ENCODE assay signal across 8 cellular contexts in genomic region chr7:140923358-140924006, GRCh38. TPM values are rescaled to one million over a fixed set of nuclear protein-coding genes. Genes with fewer than 3 reads are reported as not detected.
A peak's percentile ranks its signal among the peaks of the same experiment; 100 is the strongest.
DNase-seq lines count a peak whose midpoint lies in the region; ATAC-seq, FAIRE-seq and TF ChIP-seq lines count a peak whose summit lies in the region.

No MANE protein-coding gene starts in this region.

- WGBS in pancreas, 2 donors, result 1% methylated on average over 11 of the region's 11 CpGs

- peaks cover 14 to 35% (median 27%) of the 10 kb centered on the region in 3 donors for H3K4me1 ChIP-seq in pancreas

- no peaks in the 10 kb centered on the region for H3K27me3 ChIP-seq in pancreas

- intact Hi-C loops in pancreas (cut with DNase I), result no loop called here

- no peaks in the 10 kb centered on the region for H3K36me3 ChIP-seq in pancreas

- ATAC-seq in HG02840 (IDR thresholded peaks at IDR 0.05; ENCODE audit: low FRiP score, unreplicated experiment) (peak; percentile 10), pancreas (peak in 3 of 4 donors; percentile 20 to 38 (median 35)), HG02571 (IDR thresholded peaks at IDR 0.05; ENCODE audit: unreplicated experiment) (no peak)

- DNase-seq in GM12865 (ENCODE audit: low read depth) (peak; percentile 13), RKO (ENCODE audit: low spot score) (peak; percentile 56), fibroblast of villous mesenchyme (ENCODE audit: low read depth) (peak; percentile 14), pancreas (peak in 3 of 6 donors; percentile 3 to 22 (median 12)), GM10266 (ENCODE audit: extremely low spot score) (no peak), MV-4-11 (lab: John Stamatoyannopoulos, UW) (no peak)

- TF ChIP-seq CTCF in GM12865 (IDR thresholded peaks at IDR 0.05; ENCODE audit: insufficient read depth, low read depth, low read length, missing control alignments) (no peak), fibroblast of villous mesenchyme (IDR thresholded peaks at IDR 0.05; ENCODE audit: insufficient read depth, low read depth, low read length) (no peak), pancreas (IDR thresholded peaks at IDR 0.05) (no peak), GM10266 (IDR thresholded peaks at IDR 0.05; ENCODE audit: control insufficient read depth, insufficient read depth, low read depth, missing control alignments) (no peak)

- FAIRE-seq in pancreas (lab: Jason Lieb, UNC), result no peak

- H3K27ac ChIP-seq in pancreas, result peak overlapping the region; percentile 97 to 99 (median 98)

- H3K9me3 ChIP-seq in pancreas, result no peaks in the 10 kb centered on the region

- peak overlapping the region; percentile 99 for H3K4me3 ChIP-seq in GM12865 (ENCODE audit: low read depth, low read length)
- peak overlapping the region; percentile 89 for H3K4me3 ChIP-seq in fibroblast of villous mesenchyme (ENCODE audit: low read depth, low read length)
- peak overlapping the region; percentile 56 to 94 (median 86) for H3K4me3 ChIP-seq in pancreas

RNA-seq across cellular contexts. Expression of gene BRAF, which starts 1.2 kb away (rescaled TPM):
- 23.2 and 30.7 TPM in 2 replicates for total RNA-seq in fibroblast of villous mesenchyme
- 10 to 100 TPM; 15.5 to 21.7 (median 16.8) TPM for total RNA-seq in pancreas
- 1 to 10 TPM; 5.2 to 6.0 TPM for polyA plus RNA-seq in pancreas

Comparison
In these comparisons a context has a peak if more than half of its experiments do, and no peak if none do; other contexts are left out.
1. DNase-seq: peak in GM12865 (single experiment), RKO (single experiment) and fibroblast of villous mesenchyme (single experiment); none in GM10266 (single experiment) and MV-4-11 (single experiment).
2. Peak in every context shown above with its lines, with median percentiles within 50 percentile points of each other: H3K4me3 ChIP-seq.